Comparison of ENCODE assay signal across 22 cellular contexts in genomic region chr22:22953796-22954195, GRCh38.
DNase-seq lines count a peak whose midpoint lies in the region; ATAC-seq, FAIRE-seq and TF ChIP-seq lines count a peak whose summit lies in the region.
"Had no signal": no experiment of that assay in that cellular context is flagged by ENCODE, and none has a peak within 500 bp of the region (broad histone marks: within the 10 kb centered on the region; RNA-seq: fewer than 3 reads in every experiment).

No MANE protein-coding gene starts in this region.

- H2AFZ ChIP-seq in OCI-LY3 (ENCODE audit: low read depth, low read length), result no peak overlapping the region

- FAIRE-seq in HTR-8/SVneo (lab: Jason Lieb, UNC), result no peak

- peak overlapping the region; percentile 70 for H3K4me2 ChIP-seq in OCI-LY3 (ENCODE audit: low read length)

- no peak for TF ChIP-seq POLR2A in gastrocnemius medialis (IDR thresholded peaks at IDR 0.05)

- DNase-seq in activated CD4-positive, alpha-beta T cell treated with anti-CD3 and anti-CD28 coated beads, Interleukin-2, amount 10 ng/mL, durations not matched to agents 24 days and 14 days, result peak; percentile 42
- DNase-seq in activated CD4-positive, alpha-beta T cell treated with anti-CD3 and anti-CD28 coated beads, Interleukin-2, amount 50 U/mL, for 48 hours, result no peak
- DNase-seq in memory B cell (ENCODE audit: low spot score in 2 of 2) (no peak), gastrocnemius medialis (no peak), HTR-8/SVneo (ENCODE audit: insufficient read length, low spot score) (no peak), DMS79 (lab: John Stamatoyannopoulos, UW) (no peak)
- DNase-seq: AML-193; Caco-2; CD4-positive, alpha-beta T cell; EL; HCEC 1CT; NCI-H1105; NCI-H2081; NCI-H446 treated with DMSO at 0.1 percent for 48 hours; NCI-H69; NK-92 treated with Interleukin-12 subunit alpha and Interleukin-12 subunit beta, amount 100 ng/mL, for 24 hours had no signal

- peaks cover 26% of the 10 kb centered on the region; the same call in 1 of the 2 replicates for H4K20me1 ChIP-seq in OCI-LY3 (ENCODE audit: insufficient read depth, low read length)

- peak overlapping the region; percentile 58 for H3K9ac ChIP-seq in OCI-LY3 (ENCODE audit: low read length)

- intact Hi-C loops in activated CD4-positive, alpha-beta T cell treated with anti-CD3 and anti-CD28 coated beads, Interleukin-2, amount 10 ng/mL, durations not matched to agents 24 days and 14 days (cut with micrococcal nuclease), result no loop called here
- intact Hi-C loops in gastrocnemius medialis (cut with DNase I; ENCODE audit: low total_unique reads), result loop anchor here (10.0 kb wide), 2 partner anchors 489 to 749 kb away; no protein-coding TSS in a partner anchor

- no peaks in the 10 kb centered on the region for H3K9me3 ChIP-seq in OCI-LY3 (ENCODE audit: insufficient read depth, low read length)
- H3K9me3 ChIP-seq in gastrocnemius medialis, result no peaks in the 10 kb centered on the region
- H3K9me3 ChIP-seq: Caco-2 had no signal

- no peaks in the 10 kb centered on the region for H3K9me3 Mint-ChIP-seq in activated CD4-positive, alpha-beta T cell treated with anti-CD3 and anti-CD28 coated beads, Interleukin-2, amount 10 ng/mL, durations not matched to agents 24 days and 14 days
- H3K9me3 Mint-ChIP-seq in memory B cell, result no peaks in the 10 kb centered on the region
- H3K9me3 Mint-ChIP-seq: CD4-positive, alpha-beta T cell; T-helper 1 cell treated with Interleukin-12 subunit alpha and Interleukin-12 subunit beta and Interleukin-4 antibody, amounts not matched to agents 30 μg/mL and 1 μg/mL, for 36 hours had no signal

- H3K27ac Mint-ChIP-seq in activated CD4-positive, alpha-beta T cell treated with anti-CD3 and anti-CD28 coated beads, Interleukin-2, amount 10 ng/mL, durations not matched to agents 24 days and 14 days, result no peak overlapping the region
- H3K27ac Mint-ChIP-seq in memory B cell, result peak overlapping the region; percentile 68
- H3K27ac Mint-ChIP-seq: CD4-positive, alpha-beta T cell; T-helper 1 cell treated with Interleukin-12 subunit alpha and Interleukin-12 subunit beta and Interleukin-4 antibody, amounts not matched to agents 30 μg/mL and 1 μg/mL, for 36 hours had no signal

- in situ Hi-C loops in gastrocnemius medialis (cut with MboI; ENCODE audit: low sequenced_read_pairs in 4 of 4), result loop anchor here in 2 of 4 donors (5.0 to 25.0 kb wide), 4 partner anchors 101 to 491 kb away; no protein-coding TSS in a partner anchor

- no peaks in the 10 kb centered on the region for H3K27me3 ChIP-seq in OCI-LY3 (ENCODE audit: low read depth, low read length)
- peaks cover 6 to 23% (median 9%) of the 10 kb centered on the region in 3 donors for H3K27me3 ChIP-seq in gastrocnemius medialis

- H3K27me3 Mint-ChIP-seq in activated CD4-positive, alpha-beta T cell treated with anti-CD3 and anti-CD28 coated beads, Interleukin-2, amount 10 ng/mL, durations not matched to agents 24 days and 14 days, result peaks cover 41% of the 10 kb centered on the region
- peaks cover 7% of the 10 kb centered on the region for H3K27me3 Mint-ChIP-seq in memory B cell

- peaks cover 26% of the 10 kb centered on the region for H3K36me3 ChIP-seq in OCI-LY3 (replicated peaks; ENCODE audit: low read depth, low read length)
- no peaks in the 10 kb centered on the region for H3K36me3 ChIP-seq in gastrocnemius medialis

- TF ChIP-seq CTCF in OCI-LY3 (IDR thresholded peaks at IDR 0.05; ENCODE audit: low read depth, low read length) (no peak), gastrocnemius medialis (IDR thresholded peaks at IDR 0.05 in 4 of 5, conservative IDR thresholded peaks at IDR 0.05 in 1 of 5) (no peak)

- H3K4me1 ChIP-seq in OCI-LY3 (ENCODE audit: low read length) (peaks cover 63% of the 10 kb centered on the region), gastrocnemius medialis (no peaks in the 10 kb centered on the region)
- H3K4me1 ChIP-seq: Caco-2 had no signal

- H3K27ac ChIP-seq in OCI-LY3 (ENCODE audit: low read length), result peak overlapping the region; percentile 67
- no peak overlapping the region for H3K27ac ChIP-seq in gastrocnemius medialis
- H3K27ac ChIP-seq: 22Rv1, HL-60, RWPE1 had no signal

- H3K79me2 ChIP-seq in OCI-LY3 (ENCODE audit: low read length), result peaks cover 94% of the 10 kb centered on the region

- no peak overlapping the region for H3K4me3 Mint-ChIP-seq in activated CD4-positive, alpha-beta T cell treated with anti-CD3 and anti-CD28 coated beads, Interleukin-2, amount 10 ng/mL, durations not matched to agents 24 days and 14 days
- no peak overlapping the region for H3K4me3 Mint-ChIP-seq in memory B cell
- H3K4me3 Mint-ChIP-seq: CD4-positive, alpha-beta T cell; T-helper 1 cell treated with Interleukin-12 subunit alpha and Interleukin-12 subunit beta and Interleukin-4 antibody, amounts not matched to agents 30 μg/mL and 1 μg/mL, for 36 hours had no signal

- no peaks in the 10 kb centered on the region for H3K36me3 Mint-ChIP-seq in activated CD4-positive, alpha-beta T cell treated with anti-CD3 and anti-CD28 coated beads, Interleukin-2, amount 10 ng/mL, durations not matched to agents 24 days and 14 days (ENCODE audit: low read depth)
- no peaks in the 10 kb centered on the region for H3K36me3 Mint-ChIP-seq in memory B cell

- H3K4me1 Mint-ChIP-seq in activated CD4-positive, alpha-beta T cell treated with anti-CD3 and anti-CD28 coated beads, Interleukin-2, amount 10 ng/mL, durations not matched to agents 24 days and 14 days, result no peaks in the 10 kb centered on the region
- H3K4me1 Mint-ChIP-seq in memory B cell, result peaks cover 28% of the 10 kb centered on the region

- ATAC-seq in memory B cell (ENCODE audit: low read depth) (no peak), GM19452 (IDR thresholded peaks at IDR 0.05; ENCODE audit: unreplicated experiment) (no peak), gastrocnemius medialis (no peak)

- peak overlapping the region; percentile 45; the same call in 1 of the 2 replicates for H3K4me3 ChIP-seq in OCI-LY3 (ENCODE audit: low read length)
- H3K4me3 ChIP-seq in gastrocnemius medialis, result no peak overlapping the region
